12 cellular contexts compared by ENCODE assay signal in genomic region chr2:88554189-88554588, GRCh38.
DNase-seq lines count a peak whose midpoint lies in the region; FAIRE-seq and TF ChIP-seq lines count a peak whose summit lies in the region.
"Had no signal": no experiment of that assay in that cellular context is flagged by ENCODE, and none has a peak within 500 bp of the region (broad histone marks: within the 10 kb centered on the region; RNA-seq: fewer than 3 reads in every experiment).

No MANE protein-coding gene starts in this region.

- H3K23ac ChIP-seq in H1 (ENCODE audit: insufficient read length): no peak overlapping the region

- WGBS in H1 (ENCODE audit: extremely low coverage in 1 of 2, insufficient coverage in 1 of 2, insufficient read length in 1 of 2, insufficient replicate concordance in 2 of 2, low coverage in 1 of 2, low lambda C conversion rate in 2 of 2, missing lambda C conversion rate in 1 of 2), 2 experiments: 84% methylated on average over 5 of the region's 5 CpGs; no CpG with 5 or more reads in 1 of the 2 experiments

- no peaks in the 10 kb centered on the region for H3K27me3 ChIP-seq in H1 (replicated peaks in 1 of 4; ENCODE audit: control insufficient read depth in 3 of 4, extremely low read depth in 1 of 4, insufficient read depth in 3 of 4, low read length in 3 of 4)
- no peaks in the 10 kb centered on the region for H3K27me3 ChIP-seq in effector memory CD4-positive, alpha-beta T cell (replicated peaks; ENCODE audit: control insufficient read depth, insufficient read depth, low read length, poor library complexity, severe bottlenecking)

- peak; percentile 95 to 97 for TF ChIP-seq RAD21 in H1 (IDR thresholded peaks at IDR 0.05 in 1 of 2, conservative IDR thresholded peaks at IDR 0.05 in 1 of 2; ENCODE audit: low read depth in 2 of 2, low read length in 2 of 2)

- H3K27ac ChIP-seq in H1 (ENCODE audit: low read depth, low read length): no peak overlapping the region
- H3K27ac ChIP-seq in effector memory CD4-positive, alpha-beta T cell (ENCODE audit: insufficient read depth, low read length, poor library complexity, severe bottlenecking): no peak overlapping the region

- DNase-seq in NCI-H748 (lab: John Stamatoyannopoulos, UW; ENCODE audit: unreplicated experiment) (peak; percentile 11), NCI-H748 treated with DMSO at 0.1 percent for 48 hours (lab: John Stamatoyannopoulos, UW) (no peak), NB4 (ENCODE audit: low read depth) (peak; percentile 8), H1 (ENCODE audit: low read depth in 1 of 2, low spot score in 2 of 2) (no peak), progenitor cell of endocrine pancreas (ENCODE audit: low spot score, unreplicated experiment) (no peak), SW 1271 (lab: John Stamatoyannopoulos, UW) (no peak), 8988T (no peak)
- no peak for DNase-seq in effector memory CD4-positive, alpha-beta T cell
- DNase-seq: activated B cell treated with CpG ODN at 0.5 μM for 24 hours; DMS79; effector CD4-positive, alpha-beta T cell; SHP77 had no signal

- peaks cover 5% of the 10 kb centered on the region; the same call in 1 of the 2 replicates for H3K23me2 ChIP-seq in H1 (ENCODE audit: low read depth, low read length)

- no peak overlapping the region for H3K4me3 ChIP-seq in NB4 (ENCODE audit: low read depth, low read length)
- H3K4me3 ChIP-seq in H1 (ENCODE audit: extremely low read depth in 1 of 4, insufficient read depth in 2 of 4, low read depth in 3 of 4, low read length in 4 of 4): no peak overlapping the region
- no peak overlapping the region for H3K4me3 ChIP-seq in effector memory CD4-positive, alpha-beta T cell (ENCODE audit: insufficient read depth, low read depth, low read length, poor library complexity, severe bottlenecking)

- H2BK20ac ChIP-seq in H1 (ENCODE audit: low read length): no peak overlapping the region

- no peak overlapping the region for H4K8ac ChIP-seq in H1 (ENCODE audit: extremely low read depth, insufficient read depth, low read length)

- H2BK5ac ChIP-seq in H1 (ENCODE audit: low read depth, low read length): no peak overlapping the region

- no peaks in the 10 kb centered on the region for H4K20me1 ChIP-seq in H1 (replicated peaks in 1 of 2; ENCODE audit: control insufficient read depth in 1 of 2, insufficient read depth in 2 of 2, low read length in 2 of 2)

- H3K36me3 Mint-ChIP-seq in progenitor cell of endocrine pancreas (ENCODE audit: insufficient read depth): peaks cover 2% of the 10 kb centered on the region

- no peak overlapping the region for H3K14ac ChIP-seq in H1 (ENCODE audit: insufficient read length)

- peak; percentile 84 for FAIRE-seq in H1 (lab: Jason Lieb, UNC)

- POLR2A ChIA-PET in H1 (lab: Charles Lee; ENCODE audit: partially characterized antibody): interaction anchor here (1.4 kb wide), 1 partner anchor 9 kb away, joined by 3 read pairs; no protein-coding TSS in a partner anchor

- no peak overlapping the region for H3K18ac ChIP-seq in H1 (ENCODE audit: extremely low read depth, low read length)

- H4K91ac ChIP-seq in H1 (replicated peaks; ENCODE audit: insufficient read length, low read length): no peak overlapping the region

- H2AFZ ChIP-seq in H1 (ENCODE audit: low read length): no peak overlapping the region

- TF ChIP-seq EP300 in H1 (IDR thresholded peaks at IDR 0.05; ENCODE audit: borderline replicate concordance in 1 of 2, low read depth in 2 of 2, low read length in 2 of 2): no peak

- H3K9me3 Mint-ChIP-seq in progenitor cell of endocrine pancreas (ENCODE audit: low read depth): no peaks in the 10 kb centered on the region
- H3K9me3 Mint-ChIP-seq: activated B cell treated with CpG ODN at 0.5 μM for 24 hours had no signal

- CTCF ChIA-PET in H1 (lab: Charles Lee; ENCODE audit: partially characterized antibody): interaction anchor here (0.7 to 7.9 kb wide), 20 partner anchors 11 to 494 kb away, joined by 3 to 70 read pairs (median 4); no protein-coding TSS in a partner anchor

- no peak overlapping the region for H3K4ac ChIP-seq in H1 (replicated peaks; ENCODE audit: insufficient read length, low read depth, low read length)

- H3K27ac Mint-ChIP-seq in progenitor cell of endocrine pancreas: no peak overlapping the region
- H3K27ac Mint-ChIP-seq: activated B cell treated with CpG ODN at 0.5 μM for 24 hours had no signal

- H3K56ac ChIP-seq in H1 (replicated peaks; ENCODE audit: insufficient read length, low read depth, low read length): no peak overlapping the region

- no peaks in the 10 kb centered on the region for H3K9me3 ChIP-seq in H1 (ENCODE audit: insufficient read depth in 2 of 2, low read depth in 1 of 2, low read length in 1 of 2)
- H3K9me3 ChIP-seq in effector memory CD4-positive, alpha-beta T cell (ENCODE audit: control insufficient read depth, low read length): no peaks in the 10 kb centered on the region

- H3K79me2 ChIP-seq in H1 (ENCODE audit: control insufficient read depth in 1 of 2, insufficient read depth in 2 of 2, low read length in 2 of 2): no peaks in the 10 kb centered on the region

- H3K4me3 Mint-ChIP-seq in progenitor cell of endocrine pancreas (ENCODE audit: low read depth): no peak overlapping the region
- H3K4me3 Mint-ChIP-seq: activated B cell treated with CpG ODN at 0.5 μM for 24 hours had no signal

- peaks cover 17% of the 10 kb centered on the region for H3K27me3 Mint-ChIP-seq in progenitor cell of endocrine pancreas

- H2BK15ac ChIP-seq in H1 (ENCODE audit: low read length): no peak overlapping the region

- no peak overlapping the region for H2AK5ac ChIP-seq in H1 (ENCODE audit: low read depth, low read length)

- H4K5ac ChIP-seq in H1 (ENCODE audit: insufficient read length, low read depth, low read length): no peak overlapping the region

- TF ChIP-seq POLR2A in NB4 (IDR thresholded peaks at IDR 0.05; ENCODE audit: extremely low read depth, insufficient read length): no peak
- TF ChIP-seq POLR2A in H1 (IDR thresholded peaks at IDR 0.05; ENCODE audit: control extremely low read depth in 1 of 2, low read depth in 2 of 2, low read length in 2 of 2): no peak

- TF ChIP-seq CTCF in NB4 (IDR thresholded peaks at IDR 0.05; ENCODE audit: low read depth, low read length) (no peak), H1 (IDR thresholded peaks at IDR 0.05; ENCODE audit: control extremely low read depth in 1 of 3, insufficient read depth in 1 of 3, low read depth in 1 of 3, low read length in 3 of 3) (peak; percentile 56 to 88 (median 80)), progenitor cell of endocrine pancreas (IDR thresholded peaks at IDR 0.05; ENCODE audit: unreplicated experiment) (peak; percentile 49)

- H2BK120ac ChIP-seq in H1 (replicated peaks; ENCODE audit: low read depth, low read length): no peak overlapping the region

- no peak overlapping the region for H3K4me2 ChIP-seq in H1 (ENCODE audit: insufficient read depth in 1 of 2, low read depth in 2 of 2, low read length in 2 of 2)

- peaks cover 0 to 11% (median 3%) of the 10 kb centered on the region in 4 experiments; a peak in 4 of 8 replicates for H3K36me3 ChIP-seq in H1 (ENCODE audit: control insufficient read depth in 2 of 4, insufficient read depth in 4 of 4, low read length in 3 of 4)
- H3K36me3 ChIP-seq in effector memory CD4-positive, alpha-beta T cell (ENCODE audit: control insufficient read depth, insufficient read depth, low read length): peaks cover 15% of the 10 kb centered on the region

- H3K4me1 ChIP-seq in H1 (replicated peaks in 1 of 4; ENCODE audit: control insufficient read depth in 3 of 4, insufficient read depth in 4 of 4, low read length in 3 of 4): peaks cover 0 to 5% (median 2%) of the 10 kb centered on the region in 4 experiments; a peak in 4 of 7 replicates
- H3K4me1 ChIP-seq in effector memory CD4-positive, alpha-beta T cell (ENCODE audit: control insufficient read depth, insufficient read depth, low read length, poor library complexity, severe bottlenecking): no peaks in the 10 kb centered on the region

- H3K79me1 ChIP-seq in H1 (ENCODE audit: low read depth, low read length): no peaks in the 10 kb centered on the region

- H3K4me1 Mint-ChIP-seq in progenitor cell of endocrine pancreas (ENCODE audit: low read depth): peaks cover 7% of the 10 kb centered on the region
- H3K4me1 Mint-ChIP-seq: activated B cell treated with CpG ODN at 0.5 μM for 24 hours had no signal

- no peak overlapping the region for H3K9ac ChIP-seq in H1 (replicated peaks in 1 of 4; ENCODE audit: extremely low read depth in 1 of 4, low read depth in 3 of 4, low read length in 3 of 4)

- H2BK12ac ChIP-seq in H1 (ENCODE audit: low read depth, low read length): no peak overlapping the region

TF ChIP-seq in H1, 55 proteins besides CTCF, POLR2A, EP300 and RAD21:
- no peak for TF ChIP-seq TAF1 (IDR thresholded peaks at IDR 0.05; ENCODE audit: low read depth, low read length)
- TF ChIP-seq TCF12 (IDR thresholded peaks at IDR 0.05; ENCODE audit: low read depth, low read length): no peak
- TF ChIP-seq GTF2F1 (IDR thresholded peaks at IDR 0.05; ENCODE audit: borderline replicate concordance, low read depth, low read length): no peak
- no peak for TF ChIP-seq RXRA (IDR thresholded peaks at IDR 0.05; ENCODE audit: insufficient read depth, low read depth, low read length)
- TF ChIP-seq JUND (IDR thresholded peaks at IDR 0.05; ENCODE audit: low read length): no peak
- TF ChIP-seq SUZ12 (IDR thresholded peaks at IDR 0.05; ENCODE audit: low read length): no peak
- TF ChIP-seq TAF7 (optimal IDR thresholded peaks at IDR 0.05; ENCODE audit: borderline replicate concordance, low read depth, low read length): no peak
- no peak for TF ChIP-seq ZNF274 (IDR thresholded peaks at IDR 0.05; ENCODE audit: borderline replicate concordance, extremely low read depth, low read length)
- TF ChIP-seq FOSL1 (IDR thresholded peaks at IDR 0.05; ENCODE audit: insufficient read depth, low read depth, low read length): no peak
- TF ChIP-seq SP2 (IDR thresholded peaks at IDR 0.05; ENCODE audit: low read length): no peak
- TF ChIP-seq JUN (IDR thresholded peaks at IDR 0.05; ENCODE audit: low read depth, low read length): no peak
- no peak for TF ChIP-seq SP1 (IDR thresholded peaks at IDR 0.05; ENCODE audit: low read depth, low read length)
- no peak for TF ChIP-seq BACH1 (IDR thresholded peaks at IDR 0.05; ENCODE audit: low read length)
- no peak for TF ChIP-seq TEAD4 (IDR thresholded peaks at IDR 0.05; ENCODE audit: low read depth, low read length)
- no peak for TF ChIP-seq SRF (IDR thresholded peaks at IDR 0.05; ENCODE audit: low read depth, low read length)
- no peak for TF ChIP-seq TBP (IDR thresholded peaks at IDR 0.05; ENCODE audit: low read depth, low read length)
- no peak for TF ChIP-seq CTBP2 (IDR thresholded peaks at IDR 0.05; ENCODE audit: borderline replicate concordance, insufficient read depth, insufficient read length, low read length)
- TF ChIP-seq POLR2AphosphoS5 (IDR thresholded peaks at IDR 0.05; ENCODE audit: low read depth, low read length): no peak
- TF ChIP-seq GABPA (IDR thresholded peaks at IDR 0.05; ENCODE audit: borderline replicate concordance, insufficient read depth, low read length): no peak
- no peak for TF ChIP-seq PHF8 (conservative IDR thresholded peaks at IDR 0.05; ENCODE audit: low read depth, low read length)
TF ChIP-seq in H1: peak in this region for 0.

Comparison
In these comparisons a context has a peak if more than half of its experiments do, and no peak if none do; other contexts are left out.
1. DNase-seq: peak in NCI-H748 (single experiment) and NB4 (single experiment); none in NCI-H748 treated with DMSO at 0.1 percent for 48 hours (single experiment), H1 (0 of 2), progenitor cell of endocrine pancreas (single experiment), SW 1271 (0 of 2), 8988T (single experiment) and effector memory CD4-positive, alpha-beta T cell (0 of 3).